Comparison of ENCODE assay signal across 8 cellular contexts in the genomic region with DNA sequence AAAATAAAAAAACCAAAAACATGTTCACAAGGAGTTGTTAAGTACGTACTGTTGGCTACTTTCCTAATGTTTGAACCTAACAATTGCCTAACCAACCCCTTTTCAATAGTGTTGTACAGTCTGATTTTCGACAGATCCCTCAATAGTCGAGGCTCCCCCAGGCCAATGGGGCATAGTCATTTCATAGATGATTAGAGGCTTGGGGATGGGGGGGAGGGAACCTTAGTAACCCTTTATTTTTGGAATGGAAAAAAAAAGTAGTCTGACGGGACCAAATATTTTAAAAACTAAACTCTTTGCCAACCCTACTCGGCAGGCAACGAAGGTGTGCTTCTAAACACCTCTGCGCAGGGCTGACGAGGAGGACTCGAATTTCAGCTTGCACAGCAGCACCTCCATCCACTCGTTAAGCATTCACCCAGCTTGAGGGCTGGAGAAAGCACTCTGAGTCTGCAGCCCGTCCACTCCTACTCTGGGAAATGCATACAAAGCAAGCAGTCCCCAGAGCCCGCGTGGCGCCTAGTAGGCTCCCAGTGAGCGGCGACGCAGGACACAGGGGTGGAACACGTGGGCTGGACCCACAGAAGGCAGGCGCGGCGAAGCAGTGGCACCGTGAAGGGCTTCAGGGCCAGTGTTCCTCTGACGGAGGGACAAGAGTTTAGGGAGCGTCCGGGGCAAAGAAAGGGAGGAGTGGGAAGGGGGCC. TPM values are rescaled to one million over a fixed set of nuclear protein-coding genes. Genes with fewer than 3 reads are reported as not detected.
A peak's percentile ranks its signal among the peaks of the same experiment; 100 is the strongest.
DNase-seq lines count a peak whose midpoint lies in the region; ATAC-seq and TF ChIP-seq lines count a peak whose summit lies in the region.

No MANE protein-coding gene starts in this region.

- peaks cover 19% of the 10 kb centered on the region; the same call in 1 of the 2 replicates for H4K20me1 ChIP-seq in PC-3 (ENCODE audit: low read length)
- H4K20me1 ChIP-seq in osteoblast (ENCODE audit: insufficient read depth, low read length) = peaks cover 4% of the 10 kb centered on the region

- H3K9me3 Mint-ChIP-seq in activated naive CD4-positive, alpha-beta T cell treated with anti-CD3 and anti-CD28 coated beads, Interleukin-2, amount 50 U/mL, for 72 hours = no peaks in the 10 kb centered on the region

- H3K9me2 ChIP-seq in PC-3 (replicated peaks; ENCODE audit: low read length) = no peaks in the 10 kb centered on the region

- H3K27ac Mint-ChIP-seq in activated naive CD4-positive, alpha-beta T cell treated with anti-CD3 and anti-CD28 coated beads, Interleukin-2, amount 50 U/mL, for 72 hours = peak overlapping the region; percentile 88 to 95

- H3K4me2 ChIP-seq in PC-3 (ENCODE audit: low read length) = peak overlapping the region; percentile 85
- H3K4me2 ChIP-seq in osteoblast (ENCODE audit: insufficient read depth, low read length) = peak overlapping the region; percentile 100

- ATAC-seq in GM21619 (IDR thresholded peaks at IDR 0.05; ENCODE audit: unreplicated experiment) (peak; percentile 30), PC-3 (peak; percentile 54), Right ventricle myocardium inferior (peak; percentile 47), upper lobe of right lung (peak; percentile 79)
- peak; percentile 59 to 60 for ATAC-seq in activated naive CD4-positive, alpha-beta T cell treated with anti-CD3 and anti-CD28 coated beads, Interleukin-2, amount 50 U/mL, for 72 hours

- intact Hi-C loops in PC-3 (cut with micrococcal nuclease) (loop anchor here (2.0 kb wide), 1 partner anchor 764 kb away; a partner anchor contains a TSS), Right ventricle myocardium inferior (cut with DNase I) (no loop called here), upper lobe of right lung (cut with DNase I) (no loop called here)

- H3K79me2 ChIP-seq in PC-3 (ENCODE audit: low read length) = peaks cover 55% of the 10 kb centered on the region
- H3K79me2 ChIP-seq in osteoblast (ENCODE audit: insufficient read depth, low read length) = peaks cover 39% of the 10 kb centered on the region

- no peak for TF ChIP-seq CTCF in PC-3 (conservative IDR thresholded peaks at IDR 0.05; ENCODE audit: low read depth, low read length)
- no peak for TF ChIP-seq CTCF in osteoblast (IDR thresholded peaks at IDR 0.05; ENCODE audit: extremely low read depth, low read depth, low read length)
- TF ChIP-seq CTCF in upper lobe of right lung (IDR thresholded peaks at IDR 0.05) = no peak

- H3K4me1 ChIP-seq in PC-3 (ENCODE audit: insufficient read depth, low read length) (peaks cover 18% of the 10 kb centered on the region), osteoblast (ENCODE audit: insufficient read depth, low read length) (peaks cover 13% of the 10 kb centered on the region), upper lobe of right lung (peaks cover 12% of the 10 kb centered on the region)

- H3K27ac ChIP-seq in PC-3 (ENCODE audit: low read length) (peak overlapping the region; percentile 71), osteoblast (ENCODE audit: low read depth, low read length) (peak overlapping the region; percentile 72), upper lobe of right lung (peak overlapping the region; percentile 92)

- no TSS peak for BruUV-seq in PC-3 (replicated peaks; lab: Mats Ljungman, UMichigan)

- H3K4me3 ChIP-seq in PC-3 (ENCODE audit: low read length) (peak overlapping the region; percentile 91), osteoblast (ENCODE audit: insufficient read depth, low read length) (peak overlapping the region; percentile 95), upper lobe of right lung (peak overlapping the region; percentile 90)

- H2AFZ ChIP-seq in PC-3 (ENCODE audit: low read length) (peak overlapping the region; percentile 81), osteoblast (ENCODE audit: low read length) (peak overlapping the region; percentile 92)

- H3K36me3 Mint-ChIP-seq in activated naive CD4-positive, alpha-beta T cell treated with anti-CD3 and anti-CD28 coated beads, Interleukin-2, amount 50 U/mL, for 72 hours = peaks cover 12 to 15% of the 10 kb centered on the region in 2 donors

- no peaks in the 10 kb centered on the region for H3K9me3 ChIP-seq in PC-3 (ENCODE audit: low read length)
- no peaks in the 10 kb centered on the region for H3K9me3 ChIP-seq in osteoblast (ENCODE audit: low read depth, low read length)
- no peaks in the 10 kb centered on the region for H3K9me3 ChIP-seq in upper lobe of right lung

- H3K27me3 ChIP-seq in PC-3 (ENCODE audit: low read length) = no peaks in the 10 kb centered on the region
- no peaks in the 10 kb centered on the region for H3K27me3 ChIP-seq in osteoblast (ENCODE audit: insufficient read depth, low read length)
- no peaks in the 10 kb centered on the region for H3K27me3 ChIP-seq in upper lobe of right lung

- POLR2A ChIA-PET in PC-3 (lab: Charles Lee; ENCODE audit: unreplicated experiment) = no interaction called here

- H3F3A ChIP-seq in PC-3 (ENCODE audit: low read length, unreplicated experiment) = no peaks in the 10 kb centered on the region

- CTCF ChIA-PET in PC-3 (lab: Charles Lee) = no interaction called here

- DNase-seq in DMS79 (lab: John Stamatoyannopoulos, UW) (peak; percentile 77), HuH-7 (ENCODE audit: low spot score) (peak; percentile 61), PC-3 (peak; percentile 58), Right ventricle myocardium inferior (ENCODE audit: missing footprints) (peak; percentile 75), osteoblast (ENCODE audit: insufficient read length, low spot score, missing footprints) (peak; percentile 91), upper lobe of right lung (peak; percentile 84)
- DNase-seq in activated naive CD4-positive, alpha-beta T cell treated with anti-CD3 and anti-CD28 coated beads, Interleukin-2, amount 50 U/mL, for 72 hours (ENCODE audit: low spot score in 2 of 2) = peak; percentile 57 to 59

- H3K9ac ChIP-seq in PC-3 (ENCODE audit: low read length) = peak overlapping the region; percentile 97

- H3K36me3 ChIP-seq in PC-3 (ENCODE audit: low read depth, low read length) (peaks cover 18% of the 10 kb centered on the region; the same call in 1 of the 2 replicates), osteoblast (ENCODE audit: insufficient read depth, low read length) (peaks cover 4% of the 10 kb centered on the region), upper lobe of right lung (no peaks in the 10 kb centered on the region)

RNA-seq across cellular contexts. Expression of a gene that starts 0.9 kb away (rescaled TPM):
- 22.0 and 37.2 TPM in 2 replicates for total RNA-seq in PC-3 (2014; rRNA removed)
- total RNA-seq in activated naive CD4-positive, alpha-beta T cell treated with anti-CD3 and anti-CD28 coated beads, Interleukin-2, amount 50 U/mL, for 72 hours = 10 to 100 TPM in 1 of 2 donors, 1 to 10 TPM in 1; 8.0 to 32.3 TPM
- total RNA-seq in Right ventricle myocardium inferior = 4.5 TPM
- 20.0 and 22.4 TPM in 2 replicates for total RNA-seq in osteoblast
- total RNA-seq in upper lobe of right lung = 10.9 TPM

RNA-seq across cellular contexts. Expression of a gene that starts 10.8 kb away (rescaled TPM):
- total RNA-seq in PC-3 (2014; rRNA removed) (20.8 TPM in 2 replicates), Right ventricle myocardium inferior (13.3 TPM), osteoblast (16.6 and 18.0 TPM in 2 replicates), upper lobe of right lung (14.8 TPM)
- total RNA-seq in activated naive CD4-positive, alpha-beta T cell treated with anti-CD3 and anti-CD28 coated beads, Interleukin-2, amount 50 U/mL, for 72 hours = 10 to 100 TPM; 21.9 to 25.5 TPM

Comparison
In these comparisons a context has a peak if more than half of its experiments do, and no peak if none do; other contexts are left out.
1. Peak in every context shown above with its lines: DNase-seq, ATAC-seq, H3K4me3 ChIP-seq and H3K27ac ChIP-seq.